13 cellular contexts compared by ENCODE assay signal in the genomic region with DNA sequence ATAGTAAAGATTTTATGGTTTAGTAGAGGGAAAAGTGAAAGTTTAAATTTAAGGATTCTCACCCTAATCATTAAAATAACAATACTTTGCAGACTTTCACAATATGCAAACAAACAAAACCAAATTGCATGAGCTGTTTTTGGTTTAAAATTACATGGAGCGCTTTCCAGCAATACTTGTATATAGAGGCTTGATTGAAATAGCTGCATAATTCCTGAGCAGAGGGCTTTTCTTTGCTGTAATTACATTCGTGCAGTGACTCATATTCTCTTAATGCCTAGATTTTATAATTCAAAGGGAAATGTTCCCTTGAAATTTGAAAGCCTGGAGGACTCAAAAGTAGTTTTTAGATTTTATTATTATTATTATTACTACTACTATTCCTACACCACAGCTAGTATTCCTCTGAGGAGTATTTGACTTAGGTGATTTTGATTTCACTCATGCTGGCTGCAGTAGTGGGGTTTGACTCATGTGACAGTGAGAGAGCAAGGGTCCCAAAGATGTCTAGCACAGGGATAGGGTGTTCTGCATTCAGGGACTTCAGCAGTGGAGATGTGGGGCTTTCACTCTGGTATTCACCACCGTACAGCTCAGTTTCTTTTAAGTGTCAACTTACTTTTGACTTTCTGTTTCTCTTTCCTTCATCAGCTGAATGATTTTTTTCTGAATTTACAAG.
A peak's percentile ranks its signal among the peaks of the same experiment; 100 is the strongest.
DNase-seq lines count a peak whose midpoint lies in the region; ATAC-seq and TF ChIP-seq lines count a peak whose summit lies in the region.
"Had no signal": no experiment of that assay in that cellular context is flagged by ENCODE, and none has a peak within 500 bp of the region (broad histone marks: within the 10 kb centered on the region; RNA-seq: fewer than 3 reads in every experiment).

No MANE protein-coding gene starts in this region.

- H3K9me3 ChIP-seq in right atrium auricular region: no peaks in the 10 kb centered on the region
- H3K9me3 ChIP-seq: sigmoid colon had no signal

- no peaks in the 10 kb centered on the region for H3K4me1 ChIP-seq in right atrium auricular region
- H3K4me1 ChIP-seq: sigmoid colon had no signal

- POLR2A ChIA-PET in activated CD4-positive, alpha-beta T cell treated with anti-CD3 and anti-CD28 coated beads, Interleukin-2, amount 10 ng/mL, durations not matched to agents 7 days and 5 days (lab: Charles Lee): no interaction called here

- CTCF ChIA-PET in activated CD4-positive, alpha-beta T cell treated with anti-CD3 and anti-CD28 coated beads, Interleukin-2, amount 10 ng/mL, durations not matched to agents 7 days and 5 days (lab: Charles Lee): no interaction called here

- no peak overlapping the region for H3K27ac ChIP-seq in right atrium auricular region
- H3K27ac ChIP-seq: sigmoid colon had no signal

- H3K36me3 ChIP-seq in right atrium auricular region: peaks cover 4% of the 10 kb centered on the region
- H3K36me3 ChIP-seq: sigmoid colon had no signal

- H3K27me3 ChIP-seq in right atrium auricular region: no peaks in the 10 kb centered on the region
- H3K27me3 ChIP-seq: sigmoid colon had no signal

- H3K4me3 Mint-ChIP-seq in activated CD4-positive, alpha-beta T cell treated with anti-CD3 and anti-CD28 coated beads, Interleukin-2, amount 10 ng/mL, durations not matched to agents 7 days and 5 days: no peak overlapping the region
- H3K4me3 Mint-ChIP-seq: B cell; dendritic cell treated with granulocyte-macrophage colony-stimulating factor and Interleukin-4, amounts not matched to agents 40 ng/mL and 50 ng/mL, for 4 days had no signal

- no peaks in the 10 kb centered on the region for H3K9me3 Mint-ChIP-seq in activated CD4-positive, alpha-beta T cell treated with anti-CD3 and anti-CD28 coated beads, Interleukin-2, amount 10 ng/mL, durations not matched to agents 7 days and 5 days
- H3K9me3 Mint-ChIP-seq: dendritic cell treated with granulocyte-macrophage colony-stimulating factor and Interleukin-4, amounts not matched to agents 40 ng/mL and 50 ng/mL, for 4 days had no signal

- no peaks in the 10 kb centered on the region for H3K27me3 Mint-ChIP-seq in activated CD4-positive, alpha-beta T cell treated with anti-CD3 and anti-CD28 coated beads, Interleukin-2, amount 10 ng/mL, durations not matched to agents 7 days and 5 days
- H3K27me3 Mint-ChIP-seq: dendritic cell treated with granulocyte-macrophage colony-stimulating factor and Interleukin-4, amounts not matched to agents 40 ng/mL and 50 ng/mL, for 4 days had no signal

- no peaks in the 10 kb centered on the region for H3K36me3 Mint-ChIP-seq in activated CD4-positive, alpha-beta T cell treated with anti-CD3 and anti-CD28 coated beads, Interleukin-2, amount 10 ng/mL, durations not matched to agents 7 days and 5 days (ENCODE audit: low read depth)

- DNase-seq in GM12864 (ENCODE audit: low read depth) (peak; percentile 19), right atrium auricular region (ENCODE audit: low spot score) (no peak), amniotic stem cell (lab: John Stamatoyannopoulos, UW) (no peak), NCI-H524 (lab: John Stamatoyannopoulos, UW) (no peak)
- no peak for DNase-seq in activated CD4-positive, alpha-beta T cell treated with anti-CD3 and anti-CD28 coated beads, Interleukin-2, amount 10 ng/mL, durations not matched to agents 7 days and 5 days
- DNase-seq: hippocampal formation, midbrain, sigmoid colon had no signal

- TF ChIP-seq CTCF in GM12864 (IDR thresholded peaks at IDR 0.05; ENCODE audit: low read depth, low read length, missing control alignments) (no peak), right atrium auricular region (IDR thresholded peaks at IDR 0.05) (no peak)

- peaks cover 8% of the 10 kb centered on the region for H3K4me1 Mint-ChIP-seq in activated CD4-positive, alpha-beta T cell treated with anti-CD3 and anti-CD28 coated beads, Interleukin-2, amount 10 ng/mL, durations not matched to agents 7 days and 5 days
- H3K4me1 Mint-ChIP-seq: B cell had no signal

- no peak overlapping the region for H3K27ac Mint-ChIP-seq in activated CD4-positive, alpha-beta T cell treated with anti-CD3 and anti-CD28 coated beads, Interleukin-2, amount 10 ng/mL, durations not matched to agents 7 days and 5 days
- H3K27ac Mint-ChIP-seq: B cell; dendritic cell treated with granulocyte-macrophage colony-stimulating factor and Interleukin-4, amounts not matched to agents 40 ng/mL and 50 ng/mL, for 4 days had no signal

- ATAC-seq in GM19324 (IDR thresholded peaks at IDR 0.05; ENCODE audit: low FRiP score, unreplicated experiment) (peak; percentile 88), HG02610 (IDR thresholded peaks at IDR 0.05; ENCODE audit: unreplicated experiment) (peak; percentile 84), HG03442 (IDR thresholded peaks at IDR 0.05; ENCODE audit: unreplicated experiment) (peak; percentile 85)

- H3K4me3 ChIP-seq in GM12864 (ENCODE audit: low read depth, low read length) (no peak overlapping the region; the same call in 1 of the 2 replicates), right atrium auricular region (no peak overlapping the region)
- H3K4me3 ChIP-seq: sigmoid colon had no signal
